9 cellular contexts compared by ENCODE assay signal in genomic region chr11:101126551-101127347, GRCh38. TPM values are rescaled to one million over a fixed set of nuclear protein-coding genes. Genes with fewer than 3 reads are reported as not detected.
DNase-seq lines count a peak whose midpoint lies in the region; ATAC-seq, FAIRE-seq and TF ChIP-seq lines count a peak whose summit lies in the region.
"Had no signal": no experiment of that assay in that cellular context is flagged by ENCODE, and none has a peak within 500 bp of the region (broad histone marks: within the 10 kb centered on the region; RNA-seq: fewer than 3 reads in every experiment).

No MANE protein-coding gene starts in this region.

- ATAC-seq in K562: peak; percentile 48

- no peak for FAIRE-seq in K562 (lab: Jason Lieb, UNC)
- no peak for FAIRE-seq in H54 (lab: Jason Lieb, UNC)
- FAIRE-seq: small intestine had no signal

- H3K36me3 ChIP-seq in K562 (ENCODE audit: control insufficient read depth, insufficient read depth, low read length): no peaks in the 10 kb centered on the region; the same call in 2 of the 3 replicates

- peak overlapping the region; percentile 19; the same call in 1 of the 2 replicates for H3K4me3 ChIP-seq in HFF-Myc (replicated peaks; ENCODE audit: low read depth, low read length)
- peak overlapping the region; percentile 54 for H3K4me3 ChIP-seq in K562
- H3K4me3 ChIP-seq in skin epidermis: peak overlapping the region; percentile 25 to 50 (median 32)

- 3% methylated on average over 27 of the region's 28 CpGs for WGBS in K562 (ENCODE audit: insufficient coverage, low coverage, missing lambda C conversion rate)

- TF ChIP-seq POLR2A in K562 (conservative IDR thresholded peaks at IDR 0.05) (0 out of 2 replicates have a peak, but pooled peaks have one; percentile 22), H54 (IDR thresholded peaks at IDR 0.05; ENCODE audit: low read depth, low read length) (no peak)

- no peaks in the 10 kb centered on the region for H3K9me1 ChIP-seq in K562 (ENCODE audit: control insufficient read depth, insufficient read depth, low read length)

- H3K27me3 ChIP-seq in K562 (ENCODE audit: control insufficient read depth in 2 of 2, insufficient read depth in 2 of 2, low read length in 2 of 2): peaks cover 0 to 13% of the 10 kb centered on the region in 2 experiments; a peak in 2 of 5 replicates

- H4K20me1 ChIP-seq in K562 (replicated peaks; ENCODE audit: control insufficient read depth, insufficient read depth, low read length): no peaks in the 10 kb centered on the region

- POLR2A ChIA-PET in K562 (lab: Yijun Ruan, JAX): no interaction called here

- H3K9me3 ChIP-seq in K562 (replicated peaks; ENCODE audit: control insufficient read depth, insufficient read depth, low read depth, low read length): no peaks in the 10 kb centered on the region

- in situ Hi-C loops in K562 (cut with MboI): no loop called here

- CTCF ChIA-PET in K562 (lab: Yijun Ruan, JAX; ENCODE audit: low intra/inter-chr PET ratio): no interaction called here

- peaks cover 0 to 27% of the 10 kb centered on the region in 2 experiments; a peak in 3 of 5 replicates for H3K4me1 ChIP-seq in K562 (replicated peaks in 1 of 2; ENCODE audit: control insufficient read depth in 2 of 2, insufficient read depth in 2 of 2, low read length in 2 of 2)

- H3K27ac ChIP-seq in K562 (ENCODE audit: extremely low read depth, low read depth, low read length): peak overlapping the region; percentile 70
- peak overlapping the region in 12 of 21 experiments; percentile 14 to 79 (median 54) for H3K27ac ChIP-seq in skin epidermis

- TF ChIP-seq RAD21 in K562 (CRISPR knock-in tag; conservative IDR thresholded peaks at IDR 0.05 in 1 of 2, IDR thresholded peaks at IDR 0.05 in 1 of 2): no peak

- no peak for TF ChIP-seq EP300 in K562 (IDR thresholded peaks at IDR 0.05; ENCODE audit: low read length)

- peak overlapping the region; percentile 86 for H2AFZ ChIP-seq in K562 (ENCODE audit: low read depth, low read length)

- intact Hi-C loops in K562 (cut with micrococcal nuclease): loop anchor here (5.0 to 10.0 kb wide), 2 partner anchors 79 to 152 kb away; no protein-coding TSS in a partner anchor

- TF ChIP-seq CTCF in HFF-Myc (IDR thresholded peaks at IDR 0.05; ENCODE audit: low read depth, low read length, missing control alignments) (no peak), K562 (IDR thresholded peaks at IDR 0.05 in 2 of 3, conservative IDR thresholded peaks at IDR 0.05 in 1 of 3; ENCODE audit: insufficient read depth in 2 of 3, low read depth in 1 of 3, low read length in 3 of 3) (no peak)

- H3K4me2 ChIP-seq in K562 (ENCODE audit: insufficient read depth, low read length): peak overlapping the region; percentile 70

- peak overlapping the region; percentile 69 to 89 for H3K9ac ChIP-seq in K562 (ENCODE audit: insufficient read depth in 1 of 2, low read depth in 2 of 2, low read length in 2 of 2)

- BruUV-seq in K562 (replicated peaks; lab: Mats Ljungman, UMichigan): TSS peak; percentile 36

- H3K79me2 ChIP-seq in K562 (ENCODE audit: control insufficient read depth, insufficient read depth, low read length): peaks cover 21% of the 10 kb centered on the region

- DNase-seq in HFF-Myc (ENCODE audit: extremely low read depth, low read depth) (no peak), K562 (ENCODE audit: extremely low read depth in 1 of 4, low spot score in 3 of 4) (peak; percentile 17 to 40 (median 29)), iPS-NIHi7 (ENCODE audit: extremely low spot score) (peak; percentile 26), retina (no peak), NCI-H1417 treated with DMSO at 0.1 percent for 48 hours (lab: John Stamatoyannopoulos, UW) (no peak), H54 (ENCODE audit: insufficient read length, low spot score) (no peak)
- no peak for DNase-seq in activated CD4-positive, CD25-positive, alpha-beta regulatory T cell (lab: John Stamatoyannopoulos, UW)
- DNase-seq: small intestine had no signal

TF ChIP-seq in K562, 482 proteins besides CTCF, POLR2A, EP300 and RAD21:
- TF ChIP-seq NRF1 (conservative IDR thresholded peaks at IDR 0.05 in 1 of 2, IDR thresholded peaks at IDR 0.05 in 1 of 2) (peak in 1 of 2 experiments; percentile 62; a peak in 3 of 4 replicates), KAT7 (CRISPR knock-in tag; IDR thresholded peaks at IDR 0.05; ENCODE audit: borderline replicate concordance) (no peak), E2F4 (CRISPR knock-in tag; IDR thresholded peaks at IDR 0.05; ENCODE audit: low read depth) (no peak), YY1 (IDR thresholded peaks at IDR 0.05; ENCODE audit: borderline replicate concordance in 1 of 3, control insufficient read depth in 1 of 3, extremely low read depth in 1 of 3, insufficient read depth in 3 of 3, insufficient read length in 1 of 3, insufficient replicate concordance in 2 of 3, low read depth in 1 of 3, low read length in 2 of 3) (peak in 1 of 3 experiments; percentile 22)

RNA-seq across cellular contexts. Expression of gene PGR, which starts 2.9 kb away (rescaled TPM):
- 3.9 and 4.9 TPM in 2 replicates for total RNA-seq in K562 (2011; cell fraction: chromatin; rRNA removed; ENCODE audit: low replicate concordance)
- 1.8 and 2.8 TPM in 2 replicates for total RNA-seq in K562 (2011; cell fraction: nucleolus; rRNA removed)
- 2.0 and 5.1 TPM in 2 replicates for total RNA-seq in K562 (2011; cell fraction: nucleoplasm; rRNA removed)
- total RNA-seq in K562 (2014; rRNA removed) (0.64 and 1.2 TPM in 2 replicates), K562 (2014; rRNA removed; fragmentation: Illumina TruSeq; extraction: Trizol) (1.5 TPM in 2 replicates), K562 (2015; rRNA removed; fragmentation: Illumina TruSeq; extraction: Trizol) (0.79 and 0.87 TPM in 2 replicates), K562 (2021) (2.4 and 2.7 TPM in 2 replicates)
- polyA plus RNA-seq in K562 (2011; rRNA removed) (0.34 and 1.5 TPM in 2 replicates), K562 (2014; fragmentation: Illumina TruSeq; extraction: Trizol) (1.3 TPM in 2 replicates), K562 (2014; fragmentation: Nextera tagmentation; extraction: Ambion mirVana) (under 1 TPM; 0.43 to 0.59 TPM), K562 (2014; rRNA removed) (1.1 and 2.1 TPM in 2 replicates)
- polyA plus RNA-seq in K562 (2011; cell fraction: cytosol; rRNA removed): 0.37 and 1.4 TPM in 2 replicates
- polyA plus RNA-seq in K562 (2011; cell fraction: nucleus; rRNA removed): 0.86 and 2.8 TPM in 2 replicates
- polyA plus RNA-seq in K562 (2012): 0.60 and 0.91 TPM in 2 replicates
- 2.5 and 5.5 TPM in 2 replicates for polyA minus RNA-seq in K562 (2011; rRNA and poly(A)+ RNA removed)
- polyA minus RNA-seq in K562 (2011; cell fraction: cytosol; rRNA and poly(A)+ RNA removed): 3.5 and 7.0 TPM in 2 replicates
- 2.2 and 4.0 TPM in 2 replicates for polyA minus RNA-seq in K562 (2011; cell fraction: nucleus; rRNA and poly(A)+ RNA removed)

Comparison
In these comparisons a context has a peak if more than half of its experiments do, and no peak if none do; other contexts are left out.
1. DNase-seq: peak in K562 (4 of 4) and iPS-NIHi7 (single experiment); none in HFF-Myc (single experiment), retina (single experiment), activated CD4-positive, CD25-positive, alpha-beta regulatory T cell (0 of 4), NCI-H1417 treated with DMSO at 0.1 percent for 48 hours (single experiment) and H54 (single experiment).
2. Peak in every context shown above with its lines, with median percentiles within 50 percentile points of each other: H3K4me3 ChIP-seq.